In genomic region chr19:55432355-55432959, GRCh38 we compare ENCODE assay signal across 19 cellular contexts. TPM values are rescaled to one million over a fixed set of nuclear protein-coding genes. Genes with fewer than 3 reads are reported as not detected.
"Had no signal": no experiment of that assay in that cellular context is flagged by ENCODE, and none has a peak within 500 bp of the region (broad histone marks: within the 10 kb centered on the region; RNA-seq: fewer than 3 reads in every experiment).

No MANE protein-coding gene starts in this region.

- H2AFZ ChIP-seq: hepatocyte had no signal

- FAIRE-seq: kidney had no signal

- H3K4me1 ChIP-seq: sigmoid colon, vagina had no signal

- ATAC-seq: activated T-cell treated with anti-CD3 and anti-CD28 coated beads, Interleukin-2, amount 50 U/mL, for 4 hours; left ventricle myocardium superior had no signal

- DNase-seq: activated CD4-positive, alpha-beta memory T cell treated with anti-CD3 and anti-CD28 coated beads for 36 hours; activated CD4-positive, CD25-positive, alpha-beta regulatory T cell treated with anti-CD3 and anti-CD28 coated beads, Interleukin-2, amount 50 U/mL, for 72 hours; activated effector memory CD4-positive, alpha-beta T cell treated with anti-CD3 and anti-CD28 coated beads, Interleukin-2, amount 50 U/mL, for 16 hours; activated T-cell treated with anti-CD3 and anti-CD28 coated beads, Interleukin-2, amount 50 U/mL, for 4 hours; kidney; left ventricle myocardium superior; mesendoderm; nephron progenitor cell; sigmoid colon; stimulated activated CD4-positive, alpha-beta T cell treated with anti-CD3 and anti-CD28 coated beads, Interleukin-2, amount 100 ng/mL, for 24 hours; stimulated activated naive CD4-positive, alpha-beta T cell had no signal

- H3K4me2 ChIP-seq: hepatocyte had no signal

- H3K79me2 ChIP-seq: hepatocyte had no signal

- H3K36me3 ChIP-seq: sigmoid colon, thoracic aorta, vagina had no signal

- H3K27me3 ChIP-seq: hepatocyte had no signal

- H3K4me3 ChIP-seq: hepatocyte, sigmoid colon, thoracic aorta, vagina had no signal

- H3K27ac ChIP-seq: epithelial cell of prostate, hepatocyte, sigmoid colon, thoracic aorta, vagina had no signal

- H3K9me3 ChIP-seq: sigmoid colon, thoracic aorta, vagina had no signal

RNA-seq across cellular contexts. Expression of gene SHISA7, which starts 10.6 kb away (rescaled TPM):
- total RNA-seq: activated CD4-positive, alpha-beta memory T cell treated with anti-CD3 and anti-CD28 coated beads for 36 hours; activated T-cell treated with anti-CD3 and anti-CD28 coated beads, Interleukin-2, amount 50 U/mL, for 4 hours; chondrocyte; dermis microvascular lymphatic vessel endothelial cell; hepatocyte; kidney; left ventricle myocardium superior; osteocyte; pulmonary artery endothelial cell; thoracic aorta had no signal
- polyA plus RNA-seq: hepatocyte had no signal

RNA-seq across cellular contexts. Expression of gene C19orf85, which starts 32.1 kb away (rescaled TPM):
- total RNA-seq: activated CD4-positive, alpha-beta memory T cell treated with anti-CD3 and anti-CD28 coated beads for 36 hours; activated T-cell treated with anti-CD3 and anti-CD28 coated beads, Interleukin-2, amount 50 U/mL, for 4 hours; chondrocyte; dermis microvascular lymphatic vessel endothelial cell; hepatocyte; kidney; left ventricle myocardium superior; osteocyte; pulmonary artery endothelial cell; sigmoid colon; thoracic aorta; vagina had no signal
- polyA plus RNA-seq: hepatocyte had no signal
